In genomic region chr7:155213955-155214327, GRCh38 we compare ENCODE assay signal across 1 cellular context.
TF ChIP-seq lines count a peak whose summit lies in the region.

No MANE protein-coding gene starts in this region.

TF ChIP-seq in H1, 55 proteins besides CTCF, POLR2A, EP300 and RAD21:
- TF ChIP-seq KDM1A (IDR thresholded peaks at IDR 0.05; ENCODE audit: borderline replicate concordance, low read length): no peak
